In genomic region chr19:40842997-40843652, GRCh38 we compare ENCODE assay signal across 15 cellular contexts. TPM values are rescaled to one million over a fixed set of nuclear protein-coding genes. Genes with fewer than 3 reads are reported as not detected.
DNase-seq lines count a peak whose midpoint lies in the region; ATAC-seq, FAIRE-seq and TF ChIP-seq lines count a peak whose summit lies in the region.
"Not testable (repeated sequence)": the region's sequence is repeated elsewhere in the genome, so short reads cannot be mapped to it uniquely, and the experiment has no call there.
"Had no signal": no experiment of that assay in that cellular context is flagged by ENCODE, and none has a peak within 500 bp of the region (broad histone marks: within the 10 kb centered on the region; RNA-seq: fewer than 3 reads in every experiment).

No MANE protein-coding gene starts in this region.

- TF ChIP-seq POLR2A in GM12878 (IDR thresholded peaks at IDR 0.05; ENCODE audit: low read depth, low read length), result not testable (repeated sequence)

- CTCF ChIA-PET in OCI-LY7 (lab: Charles Lee; ENCODE audit: unreplicated experiment); activated CD8-positive, alpha-beta T cell treated with anti-CD3 and anti-CD28 coated beads, Interleukin-2, amount 10 ng/mL, durations not matched to agents 7 days and 5 days (lab: Charles Lee): not testable (repeated sequence)
- CTCF ChIA-PET in GM12878 (lab: Yijun Ruan, JAX), result interaction anchor here (0.8 kb wide), 1 partner anchor 11 kb away, joined by 3 read pairs; no protein-coding TSS in a partner anchor

- intact Hi-C loops in OCI-LY7 (cut with micrococcal nuclease; ENCODE audit: unreplicated experiment); GM12878 (cut with micrococcal nuclease; ENCODE audit: unreplicated experiment); left ventricle myocardium superior (cut with micrococcal nuclease); natural killer cell (cut with micrococcal nuclease): not testable (repeated sequence)

- not testable (repeated sequence) for H3K4me1 ChIP-seq in OCI-LY7 (ENCODE audit: insufficient read depth, low read length, poor library complexity, severe bottlenecking); GM12878 (ENCODE audit: control insufficient read depth, insufficient read depth, low read length)

- H3K27ac Mint-ChIP-seq in activated CD8-positive, alpha-beta T cell treated with anti-CD3 and anti-CD28 coated beads, Interleukin-2, amount 10 ng/mL, durations not matched to agents 7 days and 5 days, result peak overlapping the region; percentile 76
- peak overlapping the region; percentile 81 to 95 for H3K27ac Mint-ChIP-seq in natural killer cell
- peak overlapping the region; percentile 81 for H3K27ac Mint-ChIP-seq in stimulated activated naive CD8-positive, alpha-beta T cell treated with anti-CD3 and anti-CD28 coated beads, Interleukin-15, Interleukin-2, amounts not matched to agents 100 ng/mL and 50 ng/mL, for 24 hours

- TF ChIP-seq RAD21 in GM12878 (IDR thresholded peaks at IDR 0.05; ENCODE audit: insufficient read depth, low read depth, low read length), result not testable (repeated sequence)

- H3K27ac ChIP-seq in OCI-LY7 (ENCODE audit: low read depth, low read length, poor library complexity, severe bottlenecking); GM12878 (ENCODE audit: control insufficient read depth, insufficient read depth): not testable (repeated sequence)

- in situ Hi-C loops in GM12878 (cut with MboI), result not testable (repeated sequence)

- peak overlapping the region; percentile 46 for H3K4me3 Mint-ChIP-seq in activated CD8-positive, alpha-beta T cell treated with anti-CD3 and anti-CD28 coated beads, Interleukin-2, amount 10 ng/mL, durations not matched to agents 7 days and 5 days
- H3K4me3 Mint-ChIP-seq in natural killer cell, result peak overlapping the region; percentile 82
- H3K4me3 Mint-ChIP-seq in stimulated activated naive CD8-positive, alpha-beta T cell treated with anti-CD3 and anti-CD28 coated beads, Interleukin-15, Interleukin-2, amounts not matched to agents 100 ng/mL and 50 ng/mL, for 24 hours, result peak overlapping the region; percentile 66

- H3K27me3 ChIP-seq in GM12878 (replicated peaks in 1 of 2; ENCODE audit: control insufficient read depth in 2 of 2, insufficient read depth in 2 of 2, low read length in 1 of 2), result not testable (repeated sequence)

- not testable (repeated sequence) for TF ChIP-seq EP300 in GM12878 (IDR thresholded peaks at IDR 0.05; ENCODE audit: borderline replicate concordance in 1 of 2, control insufficient read depth in 1 of 2, low read depth in 2 of 2, low read length in 2 of 2)

- H3K4me3 ChIP-seq in GM12875 (ENCODE audit: low read depth, low read length), result peak overlapping the region; percentile 16
- H3K4me3 ChIP-seq in OCI-LY7 (ENCODE audit: low read depth, low read length, poor library complexity, severe bottlenecking); GM12878: not testable (repeated sequence)

- POLR2A ChIA-PET in OCI-LY7 (lab: Charles Lee); activated CD8-positive, alpha-beta T cell treated with anti-CD3 and anti-CD28 coated beads, Interleukin-2, amount 10 ng/mL, durations not matched to agents 7 days and 5 days (lab: Charles Lee); GM12878 (lab: Charles Lee): not testable (repeated sequence)

- not testable (repeated sequence) for DNase-seq in OCI-LY7 (ENCODE audit: low spot score); GM12878 (ENCODE audit: low read depth, low spot score); left ventricle myocardium superior; natural killer cell
- peak; percentile 37 for DNase-seq in activated CD8-positive, alpha-beta T cell treated with anti-CD3 and anti-CD28 coated beads, Interleukin-2, amount 10 ng/mL, durations not matched to agents 7 days and 5 days

- not testable (repeated sequence) for H3K79me2 ChIP-seq in OCI-LY7 (ENCODE audit: insufficient read depth, low read depth, low read length); GM12878 (ENCODE audit: control insufficient read depth, insufficient read depth, low read length)

- FAIRE-seq in GM12878 (lab: Jason Lieb, UNC), result not testable (repeated sequence)

- H4K20me1 ChIP-seq in OCI-LY7 (ENCODE audit: insufficient read depth, low read length); GM12878 (ENCODE audit: control insufficient read depth, insufficient read depth): not testable (repeated sequence)

- RAD21 ChIA-PET in GM12878 (lab: Charles Lee; ENCODE audit: unreplicated experiment), result not testable (repeated sequence)

- H3K4me1 Mint-ChIP-seq in activated CD8-positive, alpha-beta T cell treated with anti-CD3 and anti-CD28 coated beads, Interleukin-2, amount 10 ng/mL, durations not matched to agents 7 days and 5 days (ENCODE audit: low read depth), result peaks cover 26% of the 10 kb centered on the region
- peaks cover 34 to 37% of the 10 kb centered on the region in 2 donors for H3K4me1 Mint-ChIP-seq in natural killer cell
- H3K4me1 Mint-ChIP-seq in stimulated activated naive CD8-positive, alpha-beta T cell treated with anti-CD3 and anti-CD28 coated beads, Interleukin-15, Interleukin-2, amounts not matched to agents 100 ng/mL and 50 ng/mL, for 24 hours (ENCODE audit: low read depth), result peaks cover 19% of the 10 kb centered on the region

- H3K9me3 Mint-ChIP-seq in activated CD8-positive, alpha-beta T cell treated with anti-CD3 and anti-CD28 coated beads, Interleukin-2, amount 10 ng/mL, durations not matched to agents 7 days and 5 days (ENCODE audit: insufficient read depth); natural killer cell; stimulated activated naive CD8-positive, alpha-beta T cell treated with anti-CD3 and anti-CD28 coated beads, Interleukin-15, Interleukin-2, amounts not matched to agents 100 ng/mL and 50 ng/mL, for 24 hours: not testable (repeated sequence)

- H2AFZ ChIP-seq in OCI-LY7 (ENCODE audit: low read length), result not testable (repeated sequence)
- peak overlapping the region; percentile 17; the same call in 1 of the 2 replicates for H2AFZ ChIP-seq in GM12878 (ENCODE audit: control insufficient read depth, low read depth, low read length)

- not testable (repeated sequence) for H3K9me2 ChIP-seq in OCI-LY7 (ENCODE audit: insufficient read depth, low read length)

- not testable (repeated sequence) for H3K9me3 ChIP-seq in OCI-LY7 (ENCODE audit: low read length); GM12878 (replicated peaks; ENCODE audit: control insufficient read depth, insufficient read depth, low read length)

- not testable (repeated sequence) for H3K9ac ChIP-seq in GM12878 (ENCODE audit: control insufficient read depth, insufficient read depth, low read length)

- SMC1A ChIA-PET in GM12878 (lab: Charles Lee; ENCODE audit: uncharacterized antibody, unreplicated experiment), result not testable (repeated sequence)

- not testable (repeated sequence) for TF ChIP-seq CTCF in GM12875 (IDR thresholded peaks at IDR 0.05; ENCODE audit: borderline replicate concordance, insufficient read depth, low read depth, low read length); OCI-LY7 (conservative IDR thresholded peaks at IDR 0.05; ENCODE audit: low read length); GM12878 (IDR thresholded peaks at IDR 0.05 in 2 of 3, conservative IDR thresholded peaks at IDR 0.05 in 1 of 3; ENCODE audit: control insufficient read depth in 2 of 3, extremely low read depth in 1 of 3, insufficient read depth in 1 of 3, low read depth in 3 of 3, low read length in 3 of 3); natural killer cell (IDR thresholded peaks at IDR 0.05)

- H3K4me2 ChIP-seq in OCI-LY7 (ENCODE audit: low read length) (peak overlapping the region; percentile 1; the same call in 1 of the 2 replicates), GM12878 (ENCODE audit: control insufficient read depth, insufficient read depth) (0 out of 2 replicates have a peak overlapping the region, but pooled peaks have one; percentile 42)

- not testable (repeated sequence) for H3K36me3 ChIP-seq in OCI-LY7 (ENCODE audit: insufficient read depth, low read length); GM12878 (ENCODE audit: control insufficient read depth in 2 of 2, insufficient read depth in 2 of 2, low read length in 1 of 2)

- WGBS in GM12878 (ENCODE audit: insufficient coverage, insufficient replicate concordance, low lambda C conversion rate, missing lambda C conversion rate), result 10% methylated on average over 8 of the region's 12 CpGs

- H3K27me3 Mint-ChIP-seq in activated CD8-positive, alpha-beta T cell treated with anti-CD3 and anti-CD28 coated beads, Interleukin-2, amount 10 ng/mL, durations not matched to agents 7 days and 5 days (ENCODE audit: low read depth), result peaks cover 17% of the 10 kb centered on the region
- peaks cover 18 to 25% of the 10 kb centered on the region in 2 donors for H3K27me3 Mint-ChIP-seq in natural killer cell (ENCODE audit: low read depth in 2 of 2)
- peaks cover 14% of the 10 kb centered on the region for H3K27me3 Mint-ChIP-seq in stimulated activated naive CD8-positive, alpha-beta T cell treated with anti-CD3 and anti-CD28 coated beads, Interleukin-15, Interleukin-2, amounts not matched to agents 100 ng/mL and 50 ng/mL, for 24 hours

- not testable (repeated sequence) for H3K36me3 Mint-ChIP-seq in activated CD8-positive, alpha-beta T cell treated with anti-CD3 and anti-CD28 coated beads, Interleukin-2, amount 10 ng/mL, durations not matched to agents 7 days and 5 days (ENCODE audit: low read depth); natural killer cell; stimulated activated naive CD8-positive, alpha-beta T cell treated with anti-CD3 and anti-CD28 coated beads, Interleukin-15, Interleukin-2, amounts not matched to agents 100 ng/mL and 50 ng/mL, for 24 hours (ENCODE audit: low read depth)

- ATAC-seq in activated CD8-positive, alpha-beta T cell treated with anti-CD3 and anti-CD28 coated beads, Interleukin-2, amount 10 ng/mL, durations not matched to agents 7 days and 5 days, result peak; percentile 35
- ATAC-seq in GM12878, result not testable (repeated sequence)
- ATAC-seq in left ventricle myocardium superior (peak; percentile 59), natural killer cell (peak; percentile 26 to 33 (median 26))

- not testable (repeated sequence) for BruUV-seq in OCI-LY7 (replicated peaks; lab: Mats Ljungman, UMichigan); GM12878 (replicated peaks; lab: Mats Ljungman, UMichigan)

RNA-seq across cellular contexts. Expression of gene CYP2A6, which starts 7.1 kb away (rescaled TPM):
- total RNA-seq in OCI-LY7 (2014; rRNA removed; shearing (Covaris generic)), result not detected in 2 replicates
- total RNA-seq in OCI-LY7 (2022) (not detected in 2 replicates), GM12878 (2014; rRNA removed) (not detected in 2 replicates), GM12878 (2014; rRNA removed; fragmentation: Illumina TruSeq; extraction: Trizol) (not detected in 2 replicates), GM12878 (2021) (0.58 and 0.97 TPM in 2 replicates), left ventricle myocardium superior (not detected), natural killer cell (not detected)
- not detected for total RNA-seq in activated CD8-positive, alpha-beta T cell treated with anti-CD3 and anti-CD28 coated beads, Interleukin-2, amount 10 ng/mL, durations not matched to agents 7 days and 5 days
- total RNA-seq in GM12878 (2013; cell fraction: nucleolus; rRNA removed), result not detected in 2 replicates
- not detected for polyA plus RNA-seq in GM12878 (2011; ENCODE audit: low read depth)
- polyA plus RNA-seq in GM12878 (2011; rRNA removed) (not detected in 2 replicates), GM12878 (2014; fragmentation: Illumina TruSeq; extraction: Trizol) (not detected in 2 replicates), GM12878 (2014; fragmentation: Nextera tagmentation; extraction: Ambion mirVana) (not detected), GM12878 (2014; rRNA removed) (not detected in 2 replicates), GM12878 (2016; fragmentation: Nextera tagmentation; extraction: Ambion mirVana) (not detected)
- not detected in 2 replicates for polyA plus RNA-seq in GM12878 (2011; cell fraction: cytosol; rRNA removed)
- polyA plus RNA-seq in GM12878 (2011; cell fraction: nucleus; rRNA removed), result not detected in 2 replicates
- not detected in 2 replicates for polyA plus RNA-seq in GM12878 (2012)
- polyA minus RNA-seq in GM12878 (2011; rRNA and poly(A)+ RNA removed), result not detected in 2 replicates
- not detected in 2 replicates for polyA minus RNA-seq in GM12878 (2011; cell fraction: cytosol; rRNA and poly(A)+ RNA removed)
- polyA minus RNA-seq in GM12878 (2011; cell fraction: nucleus; rRNA and poly(A)+ RNA removed), result not detected in 2 replicates
- total RNA-seq: cardiac septum, dermis blood vessel endothelial cell, endothelial cell of umbilical vein, IMR-90, left colon, occipital lobe, PC-3 had no signal
- polyA plus RNA-seq: endothelial cell of umbilical vein, IMR-90 had no signal

RNA-seq across cellular contexts. Expression of gene CYP2A7, which starts 38.9 kb away (rescaled TPM):
- total RNA-seq in OCI-LY7 (2014; rRNA removed; shearing (Covaris generic)), result not detected in 2 replicates
- not detected in 2 replicates for total RNA-seq in OCI-LY7 (2022)
- not detected for total RNA-seq in activated CD8-positive, alpha-beta T cell treated with anti-CD3 and anti-CD28 coated beads, Interleukin-2, amount 10 ng/mL, durations not matched to agents 7 days and 5 days
- not detected in 2 replicates for total RNA-seq in GM12878 (2013; cell fraction: nucleolus; rRNA removed)
- not detected in 2 replicates for total RNA-seq in GM12878 (2014; rRNA removed)
- total RNA-seq in GM12878 (2014; rRNA removed; fragmentation: Illumina TruSeq; extraction: Trizol), result not detected in 2 replicates
- total RNA-seq in GM12878 (2021), result not detected in 2 replicates
- polyA plus RNA-seq in GM12878 (2011; ENCODE audit: low read depth), result not detected
- polyA plus RNA-seq in GM12878 (2011; rRNA removed), result not detected in 2 replicates
- polyA plus RNA-seq in GM12878 (2011; cell fraction: cytosol; rRNA removed), result not detected in 2 replicates
- polyA plus RNA-seq in GM12878 (2011; cell fraction: nucleus; rRNA removed), result not detected in 2 replicates
- not detected in 2 replicates for polyA plus RNA-seq in GM12878 (2012)
- not detected in 2 replicates for polyA plus RNA-seq in GM12878 (2014; fragmentation: Illumina TruSeq; extraction: Trizol)
- not detected for polyA plus RNA-seq in GM12878 (2014; fragmentation: Nextera tagmentation; extraction: Ambion mirVana)
- not detected in 2 replicates for polyA plus RNA-seq in GM12878 (2014; rRNA removed)
- not detected for polyA plus RNA-seq in GM12878 (2016; fragmentation: Nextera tagmentation; extraction: Ambion mirVana)
- not detected in 2 replicates for polyA minus RNA-seq in GM12878 (2011; rRNA and poly(A)+ RNA removed)
- polyA minus RNA-seq in GM12878 (2011; cell fraction: cytosol; rRNA and poly(A)+ RNA removed), result not detected in 2 replicates
- not detected in 2 replicates for polyA minus RNA-seq in GM12878 (2011; cell fraction: nucleus; rRNA and poly(A)+ RNA removed)
- total RNA-seq in left ventricle myocardium superior, result not detected
- total RNA-seq in natural killer cell, result not detected
- total RNA-seq: cardiac septum, dermis blood vessel endothelial cell, endothelial cell of umbilical vein, IMR-90, left colon, mucosa of descending colon, PC-3 had no signal
- polyA plus RNA-seq: endothelial cell of umbilical vein, IMR-90 had no signal

RNA-seq across cellular contexts. Expression of gene EGLN2, which starts 44.1 kb away (rescaled TPM):
- 76.1 and 81.6 TPM in 2 replicates for total RNA-seq in OCI-LY7 (2014; rRNA removed; shearing (Covaris generic))
- total RNA-seq in OCI-LY7 (2022) (87.9 and 90.8 TPM in 2 replicates), GM12878 (2014; rRNA removed) (80.9 and 91.8 TPM in 2 replicates), GM12878 (2014; rRNA removed; fragmentation: Illumina TruSeq; extraction: Trizol) (57.7 and 62.5 TPM in 2 replicates), GM12878 (2021) (89.3 and 90.9 TPM in 2 replicates), left ventricle myocardium superior (65.5 TPM), natural killer cell (100 to 1,000 TPM; 104 to 156 (median 151) TPM)
- 100 to 1,000 TPM; 121 to 126 TPM for total RNA-seq in activated CD8-positive, alpha-beta T cell treated with anti-CD3 and anti-CD28 coated beads, Interleukin-2, amount 10 ng/mL, durations not matched to agents 7 days and 5 days
- total RNA-seq in GM12878 (2013; cell fraction: nucleolus; rRNA removed), result 57.7 and 67.3 TPM in 2 replicates
- 21.1 TPM for polyA plus RNA-seq in GM12878 (2011; ENCODE audit: low read depth)
- polyA plus RNA-seq in GM12878 (2011; rRNA removed) (20.1 and 35.1 TPM in 2 replicates), GM12878 (2014; fragmentation: Illumina TruSeq; extraction: Trizol) (20.3 and 49.6 TPM in 2 replicates), GM12878 (2014; fragmentation: Nextera tagmentation; extraction: Ambion mirVana) (10 to 100 TPM in 1 of 2 experiments, 1 to 10 TPM in 1; 8.6 to 34.9 TPM), GM12878 (2014; rRNA removed) (88.6 and 94.4 TPM in 2 replicates), GM12878 (2016; fragmentation: Nextera tagmentation; extraction: Ambion mirVana) (10 to 100 TPM; 71.1 to 93.0 TPM)
- polyA plus RNA-seq in GM12878 (2011; cell fraction: cytosol; rRNA removed), result 50.5 and 76.9 TPM in 2 replicates
- polyA plus RNA-seq in GM12878 (2011; cell fraction: nucleus; rRNA removed), result 87.9 and 107 TPM in 2 replicates
- polyA plus RNA-seq in GM12878 (2012), result 47.4 and 50.4 TPM in 2 replicates
- 28.0 and 58.9 TPM in 2 replicates for polyA minus RNA-seq in GM12878 (2011; rRNA and poly(A)+ RNA removed)
- 25.8 and 29.5 TPM in 2 replicates for polyA minus RNA-seq in GM12878 (2011; cell fraction: cytosol; rRNA and poly(A)+ RNA removed)
- 23.2 and 46.2 TPM in 2 replicates for polyA minus RNA-seq in GM12878 (2011; cell fraction: nucleus; rRNA and poly(A)+ RNA removed)
